8 cellular contexts compared by ENCODE assay signal in genomic region chr6:137866200-137866913, GRCh38. TPM values are rescaled to one million over a fixed set of nuclear protein-coding genes. Genes with fewer than 3 reads are reported as not detected.
DNase-seq lines count a peak whose midpoint lies in the region; ATAC-seq, FAIRE-seq and TF ChIP-seq lines count a peak whose summit lies in the region.

No MANE protein-coding gene starts in this region.

- CTCF ChIA-PET in activated CD4-positive, alpha-beta memory T cell treated with anti-CD3 and anti-CD28 coated beads, Interleukin-2, amount 10 ng/mL, durations not matched to agents 7 days and 5 days (lab: Charles Lee) = interaction anchor here (0.5 to 9.7 kb wide), 20 partner anchors 8 to 1398 kb away, joined by 3 to 182 read pairs (median 9); no protein-coding TSS in a partner anchor

- peak overlapping the region; percentile 82 for H3K27ac Mint-ChIP-seq in activated CD4-positive, alpha-beta memory T cell treated with anti-CD3 and anti-CD28 coated beads, Interleukin-2, amount 10 ng/mL, durations not matched to agents 7 days and 5 days

- no peaks in the 10 kb centered on the region for H3K9me3 ChIP-seq in ES-I3 (ENCODE audit: control insufficient read depth, insufficient read depth, low read length)

- peak; percentile 28 for ATAC-seq in GM21360 (IDR thresholded peaks at IDR 0.05; ENCODE audit: unreplicated experiment)
- peak; percentile 21 for ATAC-seq in HG03521 (IDR thresholded peaks at IDR 0.05; ENCODE audit: unreplicated experiment)

- DNase-seq in activated CD4-positive, alpha-beta memory T cell treated with anti-CD3 and anti-CD28 coated beads, Interleukin-2, amount 10 ng/mL, durations not matched to agents 7 days and 5 days = no peak
- no peak for DNase-seq in fibroblast of the aortic adventitia (ENCODE audit: low read depth)
- peak; percentile 61 for DNase-seq in occipital lobe (lab: John Stamatoyannopoulos, UW)
- no peak for DNase-seq in HTR-8/SVneo (ENCODE audit: insufficient read length, low spot score)
- DNase-seq in SHP77 (lab: John Stamatoyannopoulos, UW) = no peak

- H3K36me3 ChIP-seq in ES-I3 (ENCODE audit: insufficient read depth, low read length) = peaks cover 2% of the 10 kb centered on the region; the same call in 1 of the 2 replicates

- H3K4me1 Mint-ChIP-seq in activated CD4-positive, alpha-beta memory T cell treated with anti-CD3 and anti-CD28 coated beads, Interleukin-2, amount 10 ng/mL, durations not matched to agents 7 days and 5 days = peaks cover 46% of the 10 kb centered on the region

- H3K4me3 Mint-ChIP-seq in activated CD4-positive, alpha-beta memory T cell treated with anti-CD3 and anti-CD28 coated beads, Interleukin-2, amount 10 ng/mL, durations not matched to agents 7 days and 5 days = peak overlapping the region; percentile 87

- FAIRE-seq in HTR-8/SVneo (lab: Jason Lieb, UNC) = no peak

- H3K4me3 ChIP-seq in fibroblast of the aortic adventitia (ENCODE audit: low read depth, low read length) = peak overlapping the region; percentile 61

- H3K36me3 Mint-ChIP-seq in activated CD4-positive, alpha-beta memory T cell treated with anti-CD3 and anti-CD28 coated beads, Interleukin-2, amount 10 ng/mL, durations not matched to agents 7 days and 5 days (ENCODE audit: low read depth) = peaks cover 32% of the 10 kb centered on the region

- H3K4me1 ChIP-seq in ES-I3 (ENCODE audit: insufficient read depth, low read length) = peaks cover 33% of the 10 kb centered on the region

- no peaks in the 10 kb centered on the region for H3K27me3 Mint-ChIP-seq in activated CD4-positive, alpha-beta memory T cell treated with anti-CD3 and anti-CD28 coated beads, Interleukin-2, amount 10 ng/mL, durations not matched to agents 7 days and 5 days

- peak overlapping the region; percentile 63 for H3K9ac ChIP-seq in ES-I3 (ENCODE audit: low read depth, low read length)

- POLR2A ChIA-PET in activated CD4-positive, alpha-beta memory T cell treated with anti-CD3 and anti-CD28 coated beads, Interleukin-2, amount 10 ng/mL, durations not matched to agents 7 days and 5 days (lab: Charles Lee) = interaction anchor here (0.9 to 7.9 kb wide), 24 partner anchors 9 to 209 kb away, joined by 3 to 45 read pairs (median 10); no protein-coding TSS in a partner anchor

- no peak for TF ChIP-seq CTCF in fibroblast of the aortic adventitia (IDR thresholded peaks at IDR 0.05; ENCODE audit: insufficient read depth, low read length)

- H3K9me3 Mint-ChIP-seq in activated CD4-positive, alpha-beta memory T cell treated with anti-CD3 and anti-CD28 coated beads, Interleukin-2, amount 10 ng/mL, durations not matched to agents 7 days and 5 days = no peaks in the 10 kb centered on the region

RNA-seq across cellular contexts. Expression of gene TNFAIP3, which starts 0.7 kb away (rescaled TPM):
- 100 to 1,000 TPM; 143 to 144 TPM for total RNA-seq in activated CD4-positive, alpha-beta memory T cell treated with anti-CD3 and anti-CD28 coated beads, Interleukin-2, amount 10 ng/mL, durations not matched to agents 7 days and 5 days
- total RNA-seq in fibroblast of the aortic adventitia (ENCODE audit: low replicate concordance) = 7.0 and 19.9 TPM in 2 replicates
- 0.78 TPM for total RNA-seq in occipital lobe
